ENCODE assay signal across 25 cellular contexts in genomic region chr11:95534809-95535208, GRCh38.
DNase-seq lines count a peak whose midpoint lies in the region; ATAC-seq, FAIRE-seq and TF ChIP-seq lines count a peak whose summit lies in the region.
"Had no signal": no experiment of that assay in that cellular context is flagged by ENCODE, and none has a peak within 500 bp of the region (broad histone marks: within the 10 kb centered on the region; RNA-seq: fewer than 3 reads in every experiment).

No MANE protein-coding gene starts in this region.

- peaks cover 0 to 4% of the 10 kb centered on the region in 2 experiments; a peak in 1 of 5 replicates for H3K4me1 ChIP-seq in K562 (replicated peaks in 1 of 2; ENCODE audit: control insufficient read depth in 2 of 2, insufficient read depth in 2 of 2, low read length in 2 of 2)
- no peaks in the 10 kb centered on the region for H3K4me1 ChIP-seq in prostate gland (replicated peaks)
- H3K4me1 ChIP-seq: A549; BLaER1 treated with 17β-estradiol and CSF1 and Interleukin-3, amounts not matched to agents 10 nM and 100 nM; Caco-2 had no signal

- TF ChIP-seq CTCF in K562 (IDR thresholded peaks at IDR 0.05 in 2 of 3, conservative IDR thresholded peaks at IDR 0.05 in 1 of 3; ENCODE audit: insufficient read depth in 2 of 3, low read depth in 1 of 3, low read length in 3 of 3) (no peak), prostate gland (IDR thresholded peaks at IDR 0.05) (no peak)

- H3K4me2 ChIP-seq in K562 (ENCODE audit: insufficient read depth, low read length) = no peak overlapping the region
- H3K4me2 ChIP-seq: A549; BLaER1 treated with 17β-estradiol and CSF1 and Interleukin-3, amounts not matched to agents 10 nM and 100 nM had no signal

- no peak for FAIRE-seq in K562 (lab: Jason Lieb, UNC)
- FAIRE-seq: A549, GM12878, GM12892, GM18507 had no signal

- no peak for ATAC-seq in activated T-cell treated with anti-CD3 and anti-CD28 coated beads, Interleukin-2, amount 50 U/mL, for 72 hours (replicated peaks in 1 of 2)
- no peak for ATAC-seq in activated T-cell treated with anti-CD3 and anti-CD28 coated beads, Interleukin-2, amount 50 U/mL, for 4 hours
- no peak for ATAC-seq in K562
- ATAC-seq: A549; CD8-positive, alpha-beta T cell; GM12878 had no signal

- H3K9me3 Mint-ChIP-seq in activated T-cell treated with anti-CD3 and anti-CD28 coated beads, Interleukin-2, amount 50 U/mL, for 72 hours = peaks cover 10 to 16% of the 10 kb centered on the region in 2 donors
- peaks cover 19% of the 10 kb centered on the region for H3K9me3 Mint-ChIP-seq in activated T-cell treated with anti-CD3 and anti-CD28 coated beads, Interleukin-2, amount 50 U/mL, for 4 hours
- H3K9me3 Mint-ChIP-seq: CD4-positive, alpha-beta T cell had no signal

- in situ Hi-C loops in K562 (cut with MboI) = no loop called here

- H3K27ac Mint-ChIP-seq in activated T-cell treated with anti-CD3 and anti-CD28 coated beads, Interleukin-2, amount 50 U/mL, for 72 hours = peak overlapping the region; percentile 22
- H3K27ac Mint-ChIP-seq: B cell; CD4-positive, alpha-beta T cell; CD8-positive, alpha-beta T cell had no signal

- H3K36me3 ChIP-seq in K562 (ENCODE audit: control insufficient read depth, insufficient read depth, low read length) (no peaks in the 10 kb centered on the region), prostate gland (no peaks in the 10 kb centered on the region)
- H3K36me3 ChIP-seq: BLaER1 treated with 17β-estradiol and CSF1 and Interleukin-3, amounts not matched to agents 10 nM and 100 nM had no signal

- CTCF ChIA-PET in K562 (lab: Yijun Ruan, JAX; ENCODE audit: low intra/inter-chr PET ratio) = no interaction called here

- TF ChIP-seq EP300 in K562 (IDR thresholded peaks at IDR 0.05; ENCODE audit: low read length) = no peak

- H3K27ac ChIP-seq in K562 (ENCODE audit: extremely low read depth, low read depth, low read length) (no peak overlapping the region), prostate gland (no peak overlapping the region)
- H3K27ac ChIP-seq: 22Rv1; A549; BLaER1 treated with 17β-estradiol and CSF1 and Interleukin-3, amounts not matched to agents 10 nM and 100 nM; C4-2B had no signal

- DNase-seq in activated T-cell treated with anti-CD3 and anti-CD28 coated beads, Interleukin-2, amount 50 U/mL, for 72 hours = no peak
- no peak for DNase-seq in activated T-cell treated with anti-CD3 and anti-CD28 coated beads, Interleukin-2, amount 50 U/mL, for 4 hours
- DNase-seq in K562 (ENCODE audit: extremely low read depth in 1 of 4, low spot score in 3 of 4) = no peak
- DNase-seq in prostate gland (ENCODE audit: low spot score) = no peak
- DNase-seq in amygdala (lab: John Stamatoyannopoulos, UW) = no peak
- DNase-seq: AML-193; Caco-2; Calu3; CD4-positive, alpha-beta T cell; CD8-positive, alpha-beta T cell; DMS 273 treated with DMSO at 0.1 percent for 48 hours; DMS153; DMS53; DMS79; DND-41; EL; GDM1 had no signal

- H3K79me2 ChIP-seq in K562 (ENCODE audit: control insufficient read depth, insufficient read depth, low read length) = no peaks in the 10 kb centered on the region

- peaks cover 9% of the 10 kb centered on the region for H3K27me3 Mint-ChIP-seq in activated T-cell treated with anti-CD3 and anti-CD28 coated beads, Interleukin-2, amount 50 U/mL, for 72 hours (ENCODE audit: low read depth)
- no peaks in the 10 kb centered on the region for H3K27me3 Mint-ChIP-seq in activated T-cell treated with anti-CD3 and anti-CD28 coated beads, Interleukin-2, amount 50 U/mL, for 4 hours (ENCODE audit: low read depth)
- H3K27me3 Mint-ChIP-seq: CD4-positive, alpha-beta T cell had no signal

- H3K27me3 ChIP-seq in K562 (ENCODE audit: control insufficient read depth in 2 of 2, insufficient read depth in 2 of 2, low read length in 2 of 2) (no peaks in the 10 kb centered on the region), prostate gland (replicated peaks; ENCODE audit: insufficient read depth) (no peaks in the 10 kb centered on the region)
- H3K27me3 ChIP-seq: BLaER1 treated with 17β-estradiol and CSF1 and Interleukin-3, amounts not matched to agents 10 nM and 100 nM had no signal

- no peaks in the 10 kb centered on the region for H3K9me1 ChIP-seq in K562 (ENCODE audit: control insufficient read depth, insufficient read depth, low read length)

- H3K4me1 Mint-ChIP-seq in activated T-cell treated with anti-CD3 and anti-CD28 coated beads, Interleukin-2, amount 50 U/mL, for 72 hours (ENCODE audit: low read depth) = no peaks in the 10 kb centered on the region
- peaks cover 1% of the 10 kb centered on the region for H3K4me1 Mint-ChIP-seq in activated T-cell treated with anti-CD3 and anti-CD28 coated beads, Interleukin-2, amount 50 U/mL, for 4 hours (ENCODE audit: low read depth)
- H3K4me1 Mint-ChIP-seq: B cell had no signal

- no peak overlapping the region for H3K9ac ChIP-seq in K562 (ENCODE audit: insufficient read depth in 1 of 2, low read depth in 2 of 2, low read length in 2 of 2)
- H3K9ac ChIP-seq: BLaER1 treated with 17β-estradiol and CSF1 and Interleukin-3, amounts not matched to agents 10 nM and 100 nM had no signal

- H3K4me3 Mint-ChIP-seq in activated T-cell treated with anti-CD3 and anti-CD28 coated beads, Interleukin-2, amount 50 U/mL, for 72 hours = no peak overlapping the region
- no peak overlapping the region for H3K4me3 Mint-ChIP-seq in activated T-cell treated with anti-CD3 and anti-CD28 coated beads, Interleukin-2, amount 50 U/mL, for 4 hours
- H3K4me3 Mint-ChIP-seq: B cell; CD4-positive, alpha-beta T cell; CD8-positive, alpha-beta T cell had no signal

- no peaks in the 10 kb centered on the region for H4K20me1 ChIP-seq in K562 (replicated peaks; ENCODE audit: control insufficient read depth, insufficient read depth, low read length)
- H4K20me1 ChIP-seq: BLaER1 treated with 17β-estradiol and CSF1 and Interleukin-3, amounts not matched to agents 10 nM and 100 nM had no signal

- H3K36me3 Mint-ChIP-seq in activated T-cell treated with anti-CD3 and anti-CD28 coated beads, Interleukin-2, amount 50 U/mL, for 72 hours (ENCODE audit: insufficient read depth in 2 of 2) = peaks cover 8 to 13% of the 10 kb centered on the region in 2 donors
- peaks cover 4% of the 10 kb centered on the region for H3K36me3 Mint-ChIP-seq in activated T-cell treated with anti-CD3 and anti-CD28 coated beads, Interleukin-2, amount 50 U/mL, for 4 hours (ENCODE audit: insufficient read depth)

- H2AFZ ChIP-seq in K562 (ENCODE audit: low read depth, low read length) = no peak overlapping the region

- TF ChIP-seq POLR2A in K562 (conservative IDR thresholded peaks at IDR 0.05) = no peak
- TF ChIP-seq POLR2A in prostate gland (IDR thresholded peaks at IDR 0.05) = no peak

- no peak for TF ChIP-seq RAD21 in K562 (CRISPR knock-in tag; conservative IDR thresholded peaks at IDR 0.05 in 1 of 2, IDR thresholded peaks at IDR 0.05 in 1 of 2)

- BruUV-seq in K562 (replicated peaks; lab: Mats Ljungman, UMichigan) = no TSS peak

- POLR2A ChIA-PET in K562 (lab: Yijun Ruan, JAX) = interaction anchor here (0.6 kb wide), 1 partner anchor 8 kb away, joined by 3 read pairs; no protein-coding TSS in a partner anchor

- intact Hi-C loops in K562 (cut with micrococcal nuclease) = no loop called here
- intact Hi-C loops in prostate gland (cut with DNase I) = no loop called here

- H3K9me3 ChIP-seq in K562 (replicated peaks; ENCODE audit: control insufficient read depth, insufficient read depth, low read depth, low read length) (peaks cover 6% of the 10 kb centered on the region), prostate gland (no peaks in the 10 kb centered on the region)
- H3K9me3 ChIP-seq: A549 had no signal

- H3K4me3 ChIP-seq in K562 (no peak overlapping the region), prostate gland (no peak overlapping the region)
- H3K4me3 ChIP-seq: A549; BLaER1 treated with 17β-estradiol and CSF1 and Interleukin-3, amounts not matched to agents 10 nM and 100 nM; GM12878 had no signal

TF ChIP-seq in K562, 482 proteins besides CTCF, POLR2A, EP300 and RAD21:
- TF ChIP-seq ZNF507 (tag; conservative IDR thresholded peaks at IDR 0.05) = peak; percentile 96
- no peak for TF ChIP-seq THRA (IDR thresholded peaks at IDR 0.05)
- no peak for TF ChIP-seq ZFX (CRISPR knock-in tag; IDR thresholded peaks at IDR 0.05)
- TF ChIP-seq CHD2 (IDR thresholded peaks at IDR 0.05; ENCODE audit: low read depth, low read length) = no peak
- 0 out of 2 replicates have a peak, but pooled peaks have one; percentile 32 for TF ChIP-seq ZNF354B (CRISPR knock-in tag; IDR thresholded peaks at IDR 0.05)
- no peak for TF ChIP-seq PHF21A (IDR thresholded peaks at IDR 0.05; ENCODE audit: borderline replicate concordance, low read depth)
- no peak for TF ChIP-seq CBX8 (IDR thresholded peaks at IDR 0.05; ENCODE audit: borderline replicate concordance, extremely low read depth, low read depth, low read length, poor library complexity, severe bottlenecking)
